ENCODE assay signal across 8 cellular contexts in genomic region chr5:175478384-175479124, GRCh38. TPM values are rescaled to one million over a fixed set of nuclear protein-coding genes. Genes with fewer than 3 reads are reported as not detected.
DNase-seq lines count a peak whose midpoint lies in the region; ATAC-seq lines count a peak whose summit lies in the region.

A gene with protein sequence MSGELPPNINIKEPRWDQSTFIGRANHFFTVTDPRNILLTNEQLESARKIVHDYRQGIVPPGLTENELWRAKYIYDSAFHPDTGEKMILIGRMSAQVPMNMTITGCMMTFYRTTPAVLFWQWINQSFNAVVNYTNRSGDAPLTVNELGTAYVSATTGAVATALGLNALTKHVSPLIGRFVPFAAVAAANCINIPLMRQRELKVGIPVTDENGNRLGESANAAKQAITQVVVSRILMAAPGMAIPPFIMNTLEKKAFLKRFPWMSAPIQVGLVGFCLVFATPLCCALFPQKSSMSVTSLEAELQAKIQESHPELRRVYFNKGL (plus strand): TSS chr5:175478560. CDS start chr5:175492104, 13,544 bp downstream.

- H3K4me3 ChIP-seq in CD4-positive, CD25-positive, alpha-beta regulatory T cell (ENCODE audit: low read depth, low read length), result peak within 1 kb of the TSS; percentile 98
- peak within 1 kb of the TSS; percentile 73 for H3K4me3 ChIP-seq in mononuclear cell (ENCODE audit: low read length)

- H3K27me3 ChIP-seq in CD4-positive, CD25-positive, alpha-beta regulatory T cell (ENCODE audit: control insufficient read depth, insufficient read depth, low read length), result no peaks in the 10 kb centered on the region
- no peaks in the 10 kb centered on the region for H3K27me3 ChIP-seq in mononuclear cell (ENCODE audit: insufficient read depth, low read length)

- peaks cover 24 to 52% (median 44%) of the 10 kb centered on the region in 4 donors for H3K4me1 Mint-ChIP-seq in CD4-positive, CD25-positive, alpha-beta regulatory T cell

- H3K4me3 Mint-ChIP-seq in CD4-positive, CD25-positive, alpha-beta regulatory T cell, result peak within 1 kb of the TSS; percentile 96 to 97 (median 97)

- H3K27ac Mint-ChIP-seq in CD4-positive, CD25-positive, alpha-beta regulatory T cell, result peak within 1 kb of the TSS; percentile 89 to 99 (median 95)

- H3K36me3 ChIP-seq in CD4-positive, CD25-positive, alpha-beta regulatory T cell (ENCODE audit: control insufficient read depth, insufficient read depth, low read length), result peaks cover 4% of the 10 kb centered on the region

- peaks cover 0 to 2% (median 0%) of the 10 kb centered on the region in 7 donors for H3K9me3 Mint-ChIP-seq in CD4-positive, CD25-positive, alpha-beta regulatory T cell

- peaks cover 45% of the 10 kb centered on the region for H3K4me1 ChIP-seq in CD4-positive, CD25-positive, alpha-beta regulatory T cell (ENCODE audit: control insufficient read depth, insufficient read depth, low read length, poor library complexity, severe bottlenecking)
- peaks cover 44% of the 10 kb centered on the region for H3K4me1 ChIP-seq in mononuclear cell (ENCODE audit: insufficient read depth, low read length)

- peaks cover 8% of the 10 kb centered on the region for H3K27me3 Mint-ChIP-seq in CD4-positive, CD25-positive, alpha-beta regulatory T cell

- H3K27ac ChIP-seq in CD4-positive, CD25-positive, alpha-beta regulatory T cell (ENCODE audit: insufficient read depth, low read length, poor library complexity, severe bottlenecking), result peak within 1 kb of the TSS; percentile 64

- ATAC-seq in CD4-positive, CD25-positive, alpha-beta regulatory T cell (ENCODE audit: low read depth in 2 of 2), result peak; percentile 76 to 84
- peak; percentile 89 for ATAC-seq in HG03457 (IDR thresholded peaks at IDR 0.05; ENCODE audit: unreplicated experiment)

- DNase-seq in CD4-positive, CD25-positive, alpha-beta regulatory T cell, result peak; percentile 60 to 90 (median 71)
- DNase-seq in GM19240 (ENCODE audit: insufficient read length, low spot score) (peak; percentile 86), NOMO-1 treated with DMSO at 0.1 percent for 48 hours (lab: John Stamatoyannopoulos, UW; ENCODE audit: unreplicated experiment) (peak; percentile 45), epidermal melanocyte (ENCODE audit: insufficient read length, low spot score) (peak; percentile 86)
- DNase-seq in activated CD8-positive, alpha-beta memory T cell treated with anti-CD3 and anti-CD28 coated beads, Interleukin-2, amount 50 U/mL, for 4 hours, result peak; percentile 83
- DNase-seq in stimulated activated CD8-positive, alpha-beta memory T cell treated with anti-CD3 and anti-CD28 coated beads, Interleukin-4, amount 100 ng/mL, for 1 hour (ENCODE audit: low read depth in 2 of 2, low spot score in 1 of 2), result peak; percentile 38 to 55

- H3K9me3 ChIP-seq in CD4-positive, CD25-positive, alpha-beta regulatory T cell (ENCODE audit: control insufficient read depth in 2 of 2, low read length in 2 of 2), result no peaks in the 10 kb centered on the region
- no peaks in the 10 kb centered on the region for H3K9me3 ChIP-seq in mononuclear cell (ENCODE audit: low read depth, low read length)

- peaks cover 13% of the 10 kb centered on the region for H3K36me3 Mint-ChIP-seq in CD4-positive, CD25-positive, alpha-beta regulatory T cell

RNA-seq across cellular contexts. Expression of the gene that starts here (rescaled TPM):
- 82.3 TPM for total RNA-seq in CD4-positive, CD25-positive, alpha-beta regulatory T cell
- polyA plus RNA-seq in CD4-positive, CD25-positive, alpha-beta regulatory T cell, result 10 to 100 TPM; 63.5 to 83.8 (median 76.0) TPM
- 110 TPM for total RNA-seq in mononuclear cell

Comparison
In these comparisons a context has a peak if more than half of its experiments do, and no peak if none do; other contexts are left out.
1. Peak in every context shown above with its lines: DNase-seq, ATAC-seq, H3K4me3 ChIP-seq and H3K27ac ChIP-seq.